In the genomic region with DNA sequence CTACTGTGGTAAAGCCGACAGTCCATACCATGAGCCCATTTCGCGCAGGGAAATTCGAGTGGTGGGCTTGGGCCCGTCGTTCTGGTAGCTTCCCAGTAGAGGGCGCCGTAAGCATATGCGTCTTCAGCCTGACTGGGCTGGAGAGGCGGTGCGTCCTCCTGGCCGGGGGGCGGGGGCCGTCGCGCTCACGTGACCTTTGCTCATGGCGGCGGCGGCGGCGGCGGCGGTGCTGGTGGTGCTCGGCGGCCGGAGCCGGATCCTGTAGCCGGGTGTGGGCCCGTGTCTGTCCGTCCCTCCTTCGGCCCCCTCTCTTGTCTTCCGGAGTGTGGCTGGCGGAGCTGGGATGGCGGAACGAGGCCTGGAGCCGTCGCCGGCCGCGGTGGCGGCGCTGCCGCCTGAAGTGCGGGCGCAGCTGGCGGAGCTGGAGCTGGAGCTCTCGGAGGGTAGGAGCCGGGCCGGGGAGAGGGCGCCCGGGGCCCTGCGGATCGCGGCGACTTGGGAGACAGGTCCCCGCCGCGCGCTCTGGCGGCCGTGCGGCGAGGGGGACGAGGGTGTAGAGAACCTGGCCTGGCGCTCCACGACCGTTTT, we compare ENCODE assay signal across 8 cellular contexts. TPM values are rescaled to one million over a fixed set of nuclear protein-coding genes. Genes with fewer than 3 reads are reported as not detected.
DNase-seq lines count a peak whose midpoint lies in the region; ATAC-seq lines count a peak whose summit lies in the region.

A gene with protein sequence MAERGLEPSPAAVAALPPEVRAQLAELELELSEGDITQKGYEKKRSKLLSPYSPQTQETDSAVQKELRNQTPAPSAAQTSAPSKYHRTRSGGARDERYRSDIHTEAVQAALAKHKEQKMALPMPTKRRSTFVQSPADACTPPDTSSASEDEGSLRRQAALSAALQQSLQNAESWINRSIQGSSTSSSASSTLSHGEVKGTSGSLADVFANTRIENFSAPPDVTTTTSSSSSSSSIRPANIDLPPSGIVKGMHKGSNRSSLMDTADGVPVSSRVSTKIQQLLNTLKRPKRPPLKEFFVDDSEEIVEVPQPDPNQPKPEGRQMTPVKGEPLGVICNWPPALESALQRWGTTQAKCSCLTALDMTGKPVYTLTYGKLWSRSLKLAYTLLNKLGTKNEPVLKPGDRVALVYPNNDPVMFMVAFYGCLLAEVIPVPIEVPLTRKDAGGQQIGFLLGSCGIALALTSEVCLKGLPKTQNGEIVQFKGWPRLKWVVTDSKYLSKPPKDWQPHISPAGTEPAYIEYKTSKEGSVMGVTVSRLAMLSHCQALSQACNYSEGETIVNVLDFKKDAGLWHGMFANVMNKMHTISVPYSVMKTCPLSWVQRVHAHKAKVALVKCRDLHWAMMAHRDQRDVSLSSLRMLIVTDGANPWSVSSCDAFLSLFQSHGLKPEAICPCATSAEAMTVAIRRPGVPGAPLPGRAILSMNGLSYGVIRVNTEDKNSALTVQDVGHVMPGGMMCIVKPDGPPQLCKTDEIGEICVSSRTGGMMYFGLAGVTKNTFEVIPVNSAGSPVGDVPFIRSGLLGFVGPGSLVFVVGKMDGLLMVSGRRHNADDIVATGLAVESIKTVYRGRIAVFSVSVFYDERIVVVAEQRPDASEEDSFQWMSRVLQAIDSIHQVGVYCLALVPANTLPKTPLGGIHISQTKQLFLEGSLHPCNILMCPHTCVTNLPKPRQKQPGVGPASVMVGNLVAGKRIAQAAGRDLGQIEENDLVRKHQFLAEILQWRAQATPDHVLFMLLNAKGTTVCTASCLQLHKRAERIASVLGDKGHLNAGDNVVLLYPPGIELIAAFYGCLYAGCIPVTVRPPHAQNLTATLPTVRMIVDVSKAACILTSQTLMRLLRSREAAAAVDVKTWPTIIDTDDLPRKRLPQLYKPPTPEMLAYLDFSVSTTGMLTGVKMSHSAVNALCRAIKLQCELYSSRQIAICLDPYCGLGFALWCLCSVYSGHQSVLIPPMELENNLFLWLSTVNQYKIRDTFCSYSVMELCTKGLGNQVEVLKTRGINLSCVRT (N-terminal part only) (plus strand): TSS at position 188 of the 588 bp plus-strand sequence. CDS start 156 bp downstream, at position 344.

- H3K36me3 ChIP-seq in BLaER1 treated with 17β-estradiol and CSF1 and Interleukin-3, amounts not matched to agents 10 nM and 100 nM: peaks cover 0 to 30% (median 14%) of the 10 kb centered on the region in 11 experiments; a peak in 11 of 22 replicates

- peaks cover 26 to 40% (median 36%) of the 10 kb centered on the region in 10 experiments for H3K4me1 ChIP-seq in BLaER1 treated with 17β-estradiol and CSF1 and Interleukin-3, amounts not matched to agents 10 nM and 100 nM

- H3K9me3 ChIP-seq in BLaER1 treated with 17β-estradiol and CSF1 and Interleukin-3, amounts not matched to agents 10 nM and 100 nM (replicated peaks in 1 of 11): peaks cover 10 to 22% (median 19%) of the 10 kb centered on the region in 11 experiments

- peak within 1 kb of the TSS; percentile 85 to 97 (median 91) for H3K4me3 ChIP-seq in BLaER1 treated with 17β-estradiol and CSF1 and Interleukin-3, amounts not matched to agents 10 nM and 100 nM

- peaks cover 26 to 37% (median 32%) of the 10 kb centered on the region in 11 experiments; a peak in 19 of 22 replicates for H4K20me1 ChIP-seq in BLaER1 treated with 17β-estradiol and CSF1 and Interleukin-3, amounts not matched to agents 10 nM and 100 nM

- peak; percentile 88 for ATAC-seq in GM19324 (IDR thresholded peaks at IDR 0.05; ENCODE audit: low FRiP score, unreplicated experiment)
- peak; percentile 74 for ATAC-seq in HG03520 (IDR thresholded peaks at IDR 0.05; ENCODE audit: unreplicated experiment)
- peak; percentile 95 for ATAC-seq in left lobe of liver

- H3K9ac ChIP-seq in BLaER1 treated with 17β-estradiol and CSF1 and Interleukin-3, amounts not matched to agents 10 nM and 100 nM: peak within 1 kb of the TSS; percentile 95 to 99 (median 98)

- DNase-seq in NCI-H526 treated with DMSO at 0.1 percent for 48 hours (lab: John Stamatoyannopoulos, UW): peak; percentile 81
- peak; percentile 97 for DNase-seq in activated CD4-positive, alpha-beta T cell treated with anti-CD3 and anti-CD28 coated beads, Interleukin-2, amount 50 U/mL, for 1 hour
- peak; percentile 89 for DNase-seq in dedifferentiated amniotic fluid mesenchymal stem cell (ENCODE audit: extremely low spot score)
- DNase-seq in left lobe of liver (ENCODE audit: low spot score): peak; percentile 96
- peak; percentile 98 to 99 for DNase-seq in stimulated activated CD4-positive, alpha-beta T cell treated with anti-CD3 and anti-CD28 coated beads, Interleukin-2, amount 100 ng/mL, for 24 hours

- peak within 1 kb of the TSS; percentile 89 to 99 (median 96) for H3K27ac ChIP-seq in BLaER1 treated with 17β-estradiol and CSF1 and Interleukin-3, amounts not matched to agents 10 nM and 100 nM

- H3K4me2 ChIP-seq in BLaER1 treated with 17β-estradiol and CSF1 and Interleukin-3, amounts not matched to agents 10 nM and 100 nM: peak within 1 kb of the TSS; percentile 73 to 96 (median 90)

- H3K27me3 ChIP-seq in BLaER1 treated with 17β-estradiol and CSF1 and Interleukin-3, amounts not matched to agents 10 nM and 100 nM: no peaks in the 10 kb centered on the region

RNA-seq across cellular contexts. Expression of the gene that starts here (rescaled TPM):
- total RNA-seq in left lobe of liver: 13.2 TPM

Comparison
In these comparisons a context has a peak if more than half of its experiments do, and no peak if none do; other contexts are left out.
1. Peak in every context shown above with its lines: DNase-seq, ATAC-seq, H3K4me3 ChIP-seq and H3K27ac ChIP-seq.